Comparison of ENCODE assay signal across 8 cellular contexts in the genomic region with DNA sequence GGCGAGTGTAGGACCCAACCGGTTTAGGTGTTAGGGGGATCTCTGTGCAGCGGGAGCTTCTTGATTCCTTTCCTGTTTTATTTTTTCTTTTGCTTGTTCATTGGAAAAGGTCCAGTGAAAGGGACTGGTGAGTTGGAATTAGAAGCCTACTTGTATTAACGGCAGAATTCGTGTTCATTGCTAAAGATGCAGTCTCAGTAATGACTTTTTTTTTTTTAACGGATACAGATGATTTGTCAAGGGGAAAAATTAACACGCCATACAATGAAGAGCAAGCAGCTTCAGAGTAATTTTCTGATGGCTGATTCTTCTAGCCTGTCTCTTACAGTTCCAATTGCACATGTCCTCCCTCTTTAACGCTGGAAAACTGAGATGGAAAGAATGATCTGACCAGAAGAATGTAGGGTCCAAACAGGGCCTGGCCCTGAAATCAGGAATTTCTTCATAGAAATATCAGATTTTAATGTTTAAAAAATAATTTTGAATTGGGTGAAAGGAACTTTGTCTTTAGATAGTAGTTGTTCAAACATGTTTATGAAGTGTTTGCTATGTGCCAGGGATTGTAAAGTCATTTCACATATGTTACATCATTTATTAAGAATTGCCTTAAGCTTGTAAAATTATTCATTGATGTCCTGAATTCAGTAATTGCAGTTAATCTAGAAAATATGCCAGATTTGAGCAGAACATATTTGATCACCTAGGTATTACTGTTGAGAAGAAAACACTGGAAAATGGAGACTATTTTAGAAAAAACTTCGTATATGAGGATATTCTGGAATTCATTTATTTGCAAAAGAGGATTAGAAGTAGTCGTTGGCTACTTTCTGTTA. TPM values are rescaled to one million over a fixed set of nuclear protein-coding genes. Genes with fewer than 3 reads are reported as not detected.
DNase-seq lines count a peak whose midpoint lies in the region; ATAC-seq and TF ChIP-seq lines count a peak whose summit lies in the region.

No MANE protein-coding gene starts in this region.

- TF ChIP-seq CTCF in GM12875 (IDR thresholded peaks at IDR 0.05; ENCODE audit: borderline replicate concordance, insufficient read depth, low read depth, low read length) (no peak), chondrocyte (IDR thresholded peaks at IDR 0.05) (no peak), GM10248 (IDR thresholded peaks at IDR 0.05; ENCODE audit: control extremely low read depth, extremely low read depth, low read depth, missing control alignments) (no peak)

- no peaks in the 10 kb centered on the region for H3K9me3 Mint-ChIP-seq in chondrocyte (ENCODE audit: low read depth)

- WGBS in mesodermal cell (ENCODE audit: insufficient coverage in 2 of 2), 2 experiments = 0 to 3% methylated on average over 7 of the region's 10 CpGs
- 1 to 2% methylated on average over 10 of the region's 10 CpGs for WGBS in aorta, 2 donors

- POLR2A ChIA-PET in GM10248 (lab: Yijun Ruan, JAX) = interaction anchor here (0.7 to 1.1 kb wide), 4 partner anchors 13 to 83 kb away, joined by 3 to 9 read pairs (median 5); no protein-coding TSS in a partner anchor

- H3K27ac ChIP-seq in mesodermal cell (ENCODE audit: low read depth, low read length, severe bottlenecking) (peak overlapping the region; percentile 99), aorta (ENCODE audit: low read depth in 1 of 2, low read length in 2 of 2) (peak overlapping the region; percentile 96 to 98)

- no peak for ATAC-seq in aorta (ENCODE audit: low FRiP score)

- peak overlapping the region; percentile 79 for H3K4me3 ChIP-seq in GM12875 (ENCODE audit: low read depth, low read length)
- peak overlapping the region; percentile 80 for H3K4me3 ChIP-seq in mesodermal cell (ENCODE audit: extremely low read depth, insufficient read depth, low read length, poor library complexity, severe bottlenecking)
- peak overlapping the region; percentile 95 to 99 for H3K4me3 ChIP-seq in aorta (ENCODE audit: low read length in 2 of 2)

- H3K4me1 ChIP-seq in mesodermal cell (ENCODE audit: control insufficient read depth, insufficient read depth, low read length, poor library complexity, severe bottlenecking) (peaks cover 5% of the 10 kb centered on the region), aorta (ENCODE audit: control insufficient read depth in 1 of 2, insufficient read depth in 2 of 2, low read length in 2 of 2) (no peaks in the 10 kb centered on the region)

- CTCF ChIA-PET in GM10248 (lab: Yijun Ruan, JAX) = interaction anchor here (0.9 to 1.2 kb wide), 5 partner anchors 9 to 119 kb away, joined by 3 to 4 read pairs (median 3); partner anchors contain the start of gene LEO1

- H3K9me3 ChIP-seq in mesodermal cell (ENCODE audit: control insufficient read depth, low read length) (no peaks in the 10 kb centered on the region), aorta (ENCODE audit: control insufficient read depth, low read length) (no peaks in the 10 kb centered on the region)

- peak overlapping the region; percentile 88 for H3K4me3 Mint-ChIP-seq in chondrocyte (ENCODE audit: unreplicated experiment)

- no peaks in the 10 kb centered on the region for H3K27me3 Mint-ChIP-seq in chondrocyte (ENCODE audit: low read depth)

- peaks cover 3% of the 10 kb centered on the region for H3K36me3 Mint-ChIP-seq in chondrocyte (ENCODE audit: low read depth)

- H3K36me3 ChIP-seq in mesodermal cell (ENCODE audit: control insufficient read depth, insufficient read depth, low read length) (peaks cover 9% of the 10 kb centered on the region), aorta (ENCODE audit: control insufficient read depth in 1 of 2, insufficient read depth in 2 of 2, low read length in 1 of 2) (no peaks in the 10 kb centered on the region)

- DNase-seq in NCI-H748 (lab: John Stamatoyannopoulos, UW; ENCODE audit: unreplicated experiment) = peak; percentile 40
- no peak for DNase-seq in chondrocyte (ENCODE audit: low spot score)
- DNase-seq in aorta = no peak
- DNase-seq in GM10248 (ENCODE audit: extremely low spot score) = no peak
- DNase-seq in LoVo (ENCODE audit: low spot score) = no peak
- DNase-seq in NCI-H2196 (lab: John Stamatoyannopoulos, UW; ENCODE audit: unreplicated experiment) = no peak

- peak overlapping the region; percentile 99 for H3K27ac Mint-ChIP-seq in chondrocyte (ENCODE audit: unreplicated experiment)

- H3K27me3 ChIP-seq in aorta (ENCODE audit: control insufficient read depth in 1 of 2, insufficient read depth in 2 of 2, low read length in 1 of 2) = no peaks in the 10 kb centered on the region

- peaks cover 45% of the 10 kb centered on the region for H3K4me1 Mint-ChIP-seq in chondrocyte (ENCODE audit: low read depth)

- intact Hi-C loops in aorta (cut with DNase I) = loop anchor here in 1 of 2 donors (2.0 kb wide), 1 partner anchor 48 kb away; no protein-coding TSS in a partner anchor

RNA-seq across cellular contexts. Expression of gene MAPK6, which starts 1.4 kb away (rescaled TPM):
- total RNA-seq in chondrocyte (45.2 to 60.1 TPM (median 59.0 TPM) in 3 replicates), aorta (10 to 100 TPM; 23.4 to 27.1 TPM)
- 81.1 TPM for polyA plus RNA-seq in mesodermal cell (2013, experiment 1 of 2)
- polyA plus RNA-seq in mesodermal cell (2013, experiment 2 of 2) = 80.0 TPM
- polyA plus RNA-seq in aorta = 10 to 100 TPM in 1 of 2 donors, 1 to 10 TPM in 1; 5.6 to 10.4 TPM

RNA-seq across cellular contexts. Expression of gene LEO1, which starts 48.9 kb away (rescaled TPM):
- 17.5 to 24.0 TPM (median 17.7 TPM) in 3 replicates for total RNA-seq in chondrocyte
- 26.8 TPM for polyA plus RNA-seq in mesodermal cell (2013, experiment 1 of 2)
- polyA plus RNA-seq in mesodermal cell (2013, experiment 2 of 2) = 30.6 TPM
- 1 to 10 TPM; 8.4 to 9.5 TPM for total RNA-seq in aorta
- 10 to 100 TPM in 1 of 2 donors, 1 to 10 TPM in 1; 7.4 to 10.3 TPM for polyA plus RNA-seq in aorta
